Comparison of ENCODE assay signal across 10 cellular contexts in the genomic region with DNA sequence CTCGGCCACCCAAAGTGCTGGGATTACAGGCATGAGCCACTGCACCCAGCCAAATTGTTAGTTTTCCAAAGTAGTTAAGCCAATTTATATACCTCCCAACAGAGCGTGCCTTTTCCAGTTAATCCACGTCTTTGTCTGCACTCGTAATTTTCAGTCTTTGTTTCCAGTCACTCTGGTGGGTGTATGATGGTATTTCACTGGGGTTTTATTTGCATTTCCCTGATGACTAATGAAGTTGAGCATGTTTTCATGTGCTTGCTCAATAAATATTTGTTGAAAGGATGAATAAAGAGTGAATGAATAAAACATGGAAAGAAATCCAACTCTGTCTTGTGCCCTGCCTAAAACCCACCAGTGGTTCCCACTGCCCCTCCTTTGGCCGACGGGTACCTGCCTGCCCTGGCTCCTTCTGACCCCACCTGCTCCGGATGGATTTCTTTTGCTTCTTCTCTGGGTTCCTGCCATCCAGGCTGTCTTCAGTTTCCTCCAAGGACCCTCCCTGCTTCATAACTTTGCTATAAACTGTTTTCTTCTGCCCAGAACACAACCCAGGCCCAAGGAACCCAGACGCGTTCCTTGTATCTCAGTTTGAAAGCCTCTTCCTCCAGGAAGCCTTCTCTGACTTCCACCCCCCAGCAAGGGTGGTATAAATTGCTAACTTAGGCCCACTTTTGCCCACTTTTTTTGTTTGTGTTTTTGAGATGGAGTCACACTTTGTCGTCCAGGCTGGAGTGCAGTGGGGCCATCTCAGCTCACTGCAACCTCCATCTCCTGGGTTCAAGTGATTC. TPM values are rescaled to one million over a fixed set of nuclear protein-coding genes. Genes with fewer than 3 reads are reported as not detected.
DNase-seq lines count a peak whose midpoint lies in the region; FAIRE-seq and TF ChIP-seq lines count a peak whose summit lies in the region.
"Had no signal": no experiment of that assay in that cellular context is flagged by ENCODE, and none has a peak within 500 bp of the region (broad histone marks: within the 10 kb centered on the region; RNA-seq: fewer than 3 reads in every experiment).

No MANE protein-coding gene starts in this region.

- H3K9me3 ChIP-seq in MM.1S (replicated peaks; ENCODE audit: insufficient read depth, low read length), result no peaks in the 10 kb centered on the region

- no peak overlapping the region for H3K4me3 ChIP-seq in skeletal muscle cell (ENCODE audit: low read depth, low read length)
- no peak overlapping the region for H3K4me3 ChIP-seq in MM.1S (ENCODE audit: low read length)
- H3K4me3 ChIP-seq: GM12878 had no signal

- no peak for TF ChIP-seq CTCF in MM.1S (IDR thresholded peaks at IDR 0.05; ENCODE audit: low read length)

- peak; percentile 84 for DNase-seq in GM03348 (ENCODE audit: low spot score)
- peak; percentile 72 for DNase-seq in NCI-H69 (lab: John Stamatoyannopoulos, UW)
- DNase-seq in epidermal melanocyte (ENCODE audit: insufficient read length, low spot score), result peak; percentile 53
- peak; percentile 66 for DNase-seq in skeletal muscle cell (ENCODE audit: low read depth)
- no peak for DNase-seq in stimulated activated CD4-positive, alpha-beta T cell treated with anti-CD3 and anti-CD28 coated beads, Interleukin-4, amount 100 ng/mL, for 1 hour
- no peak for DNase-seq in MM.1S
- no peak for DNase-seq in GM12891 (ENCODE audit: insufficient read length, low spot score)
- DNase-seq: activated naive CD8-positive, alpha-beta T cell treated with anti-CD3 and anti-CD28 coated beads, Interleukin-2, amount 10 ng/mL, durations not matched to agents 7 days and 5 days had no signal

- H3K27ac ChIP-seq in MM.1S (ENCODE audit: low read length), result no peak overlapping the region

- no peak overlapping the region for H2AFZ ChIP-seq in MM.1S (ENCODE audit: low read length)

- no peak overlapping the region for H3K4me2 ChIP-seq in MM.1S (ENCODE audit: low read depth, low read length)

- H4K20me1 ChIP-seq in MM.1S (ENCODE audit: insufficient read depth, low read length), result no peaks in the 10 kb centered on the region

- TF ChIP-seq POLR2A in GM12891 (IDR thresholded peaks at IDR 0.05; ENCODE audit: low read depth, low read length), result no peak

- no peaks in the 10 kb centered on the region for H3K9me2 ChIP-seq in MM.1S (replicated peaks; ENCODE audit: insufficient read depth, low read length)

- FAIRE-seq in GM12891 (lab: Jason Lieb, UNC), result no peak
- FAIRE-seq: GM12878, H1 had no signal

- no peak overlapping the region for H3K9ac ChIP-seq in MM.1S (ENCODE audit: low read length)

- no peaks in the 10 kb centered on the region for H3K36me3 ChIP-seq in MM.1S (replicated peaks; ENCODE audit: insufficient read depth, low read length)

- H3K27me3 ChIP-seq in MM.1S (replicated peaks; ENCODE audit: insufficient read depth, low read length), result no peaks in the 10 kb centered on the region

- peaks cover 2% of the 10 kb centered on the region; the same call in 1 of the 2 replicates for H3F3A ChIP-seq in MM.1S (ENCODE audit: insufficient read depth, low read length)

- peaks cover 17% of the 10 kb centered on the region for H3K79me2 ChIP-seq in MM.1S (ENCODE audit: low read length)

- peaks cover 7% of the 10 kb centered on the region; the same call in 1 of the 2 replicates for H3K4me1 ChIP-seq in MM.1S (ENCODE audit: low read length)

TF ChIP-seq in GM12891, 5 proteins besides CTCF, POLR2A, EP300 and RAD21:
- TF ChIP-seq SPI1 (IDR thresholded peaks at IDR 0.05; ENCODE audit: low read depth, low read length), result no peak
- TF ChIP-seq PAX5 (IDR thresholded peaks at IDR 0.05; ENCODE audit: insufficient read depth, low read length, severe bottlenecking), result no peak
- TF ChIP-seq TAF1 (IDR thresholded peaks at IDR 0.05; ENCODE audit: low read depth, low read length), result no peak
- no peak for TF ChIP-seq POLR2AphosphoS5 (IDR thresholded peaks at IDR 0.05; ENCODE audit: low read depth, low read length)
- no peak for TF ChIP-seq POU2F2 (IDR thresholded peaks at IDR 0.05; ENCODE audit: low read depth, low read length)

RNA-seq across cellular contexts. Expression of a gene that starts 3.0 kb away (rescaled TPM):
- 18.8 TPM for polyA plus RNA-seq in GM12891 (2012; ENCODE audit: low read depth, missing spikeins)

RNA-seq across cellular contexts. Expression of a gene that starts 58.0 kb away (rescaled TPM):
- polyA plus RNA-seq in GM12891 (2012; ENCODE audit: low read depth, missing spikeins), result 18.7 TPM

Comparison
In these comparisons a context has a peak if more than half of its experiments do, and no peak if none do; other contexts are left out.
1. DNase-seq: peak in GM03348 (single experiment), NCI-H69 (single experiment), epidermal melanocyte (single experiment) and skeletal muscle cell (single experiment); none in stimulated activated CD4-positive, alpha-beta T cell treated with anti-CD3 and anti-CD28 coated beads, Interleukin-4, amount 100 ng/mL, for 1 hour (single experiment), MM.1S (single experiment) and GM12891 (single experiment).